Comparison of ENCODE assay signal across 1 cellular context in the genomic region with DNA sequence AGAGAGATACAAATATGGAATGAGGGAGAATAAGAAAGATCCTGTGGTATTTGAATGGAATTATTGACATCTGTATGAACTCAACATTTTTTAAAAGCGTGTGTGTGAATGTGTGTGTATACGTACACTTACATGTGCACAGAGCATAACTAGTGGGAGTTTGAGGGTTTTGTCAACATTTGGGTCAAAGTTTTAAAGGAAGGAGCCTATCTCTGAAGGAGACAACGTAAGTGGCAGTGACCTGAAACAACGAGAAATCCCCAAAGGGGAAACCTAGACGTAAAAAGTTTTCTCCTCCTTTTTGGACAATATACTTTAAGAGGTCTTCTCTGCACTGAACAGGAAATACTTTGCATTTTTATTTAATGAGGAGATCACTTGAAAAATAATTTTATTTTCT.
TF ChIP-seq lines count a peak whose summit lies in the region.

No MANE protein-coding gene starts in this region.

TF ChIP-seq in GM12878, 131 proteins besides CTCF, POLR2A, EP300 and RAD21:
- no peak for TF ChIP-seq NFXL1 (IDR thresholded peaks at IDR 0.05; ENCODE audit: borderline replicate concordance)
- no peak for TF ChIP-seq WRNIP1 (IDR thresholded peaks at IDR 0.05; ENCODE audit: borderline replicate concordance, low read depth, low read length)
- TF ChIP-seq, protein P1, sequence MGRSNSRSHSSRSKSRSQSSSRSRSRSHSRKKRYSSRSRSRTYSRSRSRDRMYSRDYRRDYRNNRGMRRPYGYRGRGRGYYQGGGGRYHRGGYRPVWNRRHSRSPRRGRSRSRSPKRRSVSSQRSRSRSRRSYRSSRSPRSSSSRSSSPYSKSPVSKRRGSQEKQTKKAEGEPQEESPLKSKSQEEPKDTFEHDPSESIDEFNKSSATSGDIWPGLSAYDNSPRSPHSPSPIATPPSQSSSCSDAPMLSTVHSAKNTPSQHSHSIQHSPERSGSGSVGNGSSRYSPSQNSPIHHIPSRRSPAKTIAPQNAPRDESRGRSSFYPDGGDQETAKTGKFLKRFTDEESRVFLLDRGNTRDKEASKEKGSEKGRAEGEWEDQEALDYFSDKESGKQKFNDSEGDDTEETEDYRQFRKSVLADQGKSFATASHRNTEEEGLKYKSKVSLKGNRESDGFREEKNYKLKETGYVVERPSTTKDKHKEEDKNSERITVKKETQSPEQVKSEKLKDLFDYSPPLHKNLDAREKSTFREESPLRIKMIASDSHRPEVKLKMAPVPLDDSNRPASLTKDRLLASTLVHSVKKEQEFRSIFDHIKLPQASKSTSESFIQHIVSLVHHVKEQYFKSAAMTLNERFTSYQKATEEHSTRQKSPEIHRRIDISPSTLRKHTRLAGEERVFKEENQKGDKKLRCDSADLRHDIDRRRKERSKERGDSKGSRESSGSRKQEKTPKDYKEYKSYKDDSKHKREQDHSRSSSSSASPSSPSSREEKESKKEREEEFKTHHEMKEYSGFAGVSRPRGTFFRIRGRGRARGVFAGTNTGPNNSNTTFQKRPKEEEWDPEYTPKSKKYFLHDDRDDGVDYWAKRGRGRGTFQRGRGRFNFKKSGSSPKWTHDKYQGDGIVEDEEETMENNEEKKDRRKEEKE (IDR thresholded peaks at IDR 0.05): no peak
- TF ChIP-seq BMI1 (IDR thresholded peaks at IDR 0.05; ENCODE audit: borderline replicate concordance): no peak
- TF ChIP-seq ZNF687 (IDR thresholded peaks at IDR 0.05): peak; percentile 59; the same call in 1 of the 2 replicates
- no peak for TF ChIP-seq CHD2 (IDR thresholded peaks at IDR 0.05; ENCODE audit: borderline replicate concordance, low read depth, low read length)
- TF ChIP-seq CHD4 (IDR thresholded peaks at IDR 0.05): no peak
- TF ChIP-seq SUZ12 (IDR thresholded peaks at IDR 0.05; ENCODE audit: unreplicated experiment): no peak
- no peak for TF ChIP-seq MYC (IDR thresholded peaks at IDR 0.05; ENCODE audit: insufficient read depth, insufficient read length, insufficient replicate concordance, low read length, severe bottlenecking)
- TF ChIP-seq CREB1 (IDR thresholded peaks at IDR 0.05; ENCODE audit: low read depth): no peak
- 0 out of 2 replicates have a peak, but pooled peaks have one; percentile 22 for TF ChIP-seq RUNX3 (IDR thresholded peaks at IDR 0.05; ENCODE audit: low read length)
- no peak for TF ChIP-seq STAT1 (conservative IDR thresholded peaks at IDR 0.05)
- no peak for TF ChIP-seq RB1 (IDR thresholded peaks at IDR 0.05; ENCODE audit: borderline replicate concordance)
- TF ChIP-seq SMC3 (IDR thresholded peaks at IDR 0.05; ENCODE audit: borderline replicate concordance, low read length): no peak
- peak in 1 of 2 experiments; percentile 21; a peak in 1 of 4 replicates for TF ChIP-seq IKZF2 (IDR thresholded peaks at IDR 0.05)
- TF ChIP-seq CEBPZ (IDR thresholded peaks at IDR 0.05; ENCODE audit: low read depth, low read length): no peak
- TF ChIP-seq BHLHE40 (IDR thresholded peaks at IDR 0.05; ENCODE audit: borderline replicate concordance in 1 of 2, low read depth in 2 of 2, low read length in 1 of 2): 0 out of 4 replicates have a peak, but pooled peaks of 1 of the 2 experiments have one; percentile 4
- TF ChIP-seq KLF5 (IDR thresholded peaks at IDR 0.05; ENCODE audit: partially characterized antibody): no peak
- TF ChIP-seq TCF12 (IDR thresholded peaks at IDR 0.05; ENCODE audit: low read depth, low read length): no peak
